Comparison of ENCODE assay signal across 1 cellular context in genomic region chr9:38437193-38437823, GRCh38.
TF ChIP-seq lines count a peak whose summit lies in the region.

No MANE protein-coding gene starts in this region.

TF ChIP-seq in HepG2, 621 proteins besides CTCF, POLR2A, EP300 and RAD21 (continued from another document and continues in another):
- TF ChIP-seq HOMEZ (CRISPR knock-in tag; IDR thresholded peaks at IDR 0.05; ENCODE audit: low read depth) (peak; percentile 53; the same call in 1 of the 2 replicates), ATF2 (CRISPR knock-in tag; IDR thresholded peaks at IDR 0.05) (no peak), ZKSCAN8 (CRISPR knock-in tag; IDR thresholded peaks at IDR 0.05; ENCODE audit: borderline replicate concordance) (no peak), SMYD3 (CRISPR knock-in tag; IDR thresholded peaks at IDR 0.05) (no peak), NFE2 (CRISPR knock-in tag; IDR thresholded peaks at IDR 0.05) (no peak), FOSL1 (CRISPR knock-in tag; IDR thresholded peaks at IDR 0.05; ENCODE audit: borderline replicate concordance) (no peak), CBX2 (IDR thresholded peaks at IDR 0.05; ENCODE audit: low read depth, low read length) (no peak), CBX2 (CRISPR knock-in tag; IDR thresholded peaks at IDR 0.05; ENCODE audit: low read depth) (no peak), NBN (conservative IDR thresholded peaks at IDR 0.05) (no peak), ISX (CRISPR knock-in tag; conservative IDR thresholded peaks at IDR 0.05) (no peak), PCBP1 (IDR thresholded peaks at IDR 0.05; ENCODE audit: borderline replicate concordance, low read depth, low read length) (no peak), SAFB2 (CRISPR knock-in tag; IDR thresholded peaks at IDR 0.05; ENCODE audit: borderline replicate concordance, low read depth) (no peak), CBX1 (IDR thresholded peaks at IDR 0.05; ENCODE audit: low read depth) (no peak), ZFAT (CRISPR knock-in tag; conservative IDR thresholded peaks at IDR 0.05) (no peak), ZNF788 (CRISPR knock-in tag; IDR thresholded peaks at IDR 0.05; ENCODE audit: borderline replicate concordance) (peak; percentile 25; the same call in 1 of the 2 replicates), RERE (CRISPR knock-in tag; IDR thresholded peaks at IDR 0.05; ENCODE audit: low read depth) (peak; percentile 58; the same call in 1 of the 2 replicates), PTBP1 (IDR thresholded peaks at IDR 0.05; ENCODE audit: low read depth, low read length, poor library complexity, severe bottlenecking) (no peak), NFIC (IDR thresholded peaks at IDR 0.05; ENCODE audit: low read length) (no peak), GLI4 (CRISPR knock-in tag; IDR thresholded peaks at IDR 0.05; ENCODE audit: borderline replicate concordance) (no peak), TMF1 (CRISPR knock-in tag; IDR thresholded peaks at IDR 0.05; ENCODE audit: low read depth) (no peak), ZNF510 (CRISPR knock-in tag; IDR thresholded peaks at IDR 0.05; ENCODE audit: low read depth) (no peak), ZNF234 (CRISPR knock-in tag; conservative IDR thresholded peaks at IDR 0.05) (no peak), ZNF264 (CRISPR knock-in tag; IDR thresholded peaks at IDR 0.05) (no peak), ZNF607 (CRISPR knock-in tag; IDR thresholded peaks at IDR 0.05; ENCODE audit: borderline replicate concordance) (0 out of 2 replicates have a peak, but pooled peaks have one; percentile 66), HNRNPUL1 (IDR thresholded peaks at IDR 0.05; ENCODE audit: low read depth, low read length) (no peak), GRHL1 (CRISPR knock-in tag; conservative IDR thresholded peaks at IDR 0.05) (no peak), SP2 (CRISPR knock-in tag; IDR thresholded peaks at IDR 0.05) (peak; percentile 20; the same call in 1 of the 2 replicates), ZMAT5 (CRISPR knock-in tag; IDR thresholded peaks at IDR 0.05; ENCODE audit: borderline replicate concordance, low read depth) (no peak), SPEN (CRISPR knock-in tag; IDR thresholded peaks at IDR 0.05; ENCODE audit: low read depth) (0 out of 2 replicates have a peak, but pooled peaks have one; percentile 16), MXD1 (CRISPR knock-in tag; IDR thresholded peaks at IDR 0.05) (no peak), ZNF251 (CRISPR knock-in tag; IDR thresholded peaks at IDR 0.05) (no peak), ZNF747 (CRISPR knock-in tag; IDR thresholded peaks at IDR 0.05; ENCODE audit: borderline replicate concordance) (no peak; the same call in 1 of the 2 replicates), TRIM22 (IDR thresholded peaks at IDR 0.05) (no peak), ZNF354B (CRISPR knock-in tag; IDR thresholded peaks at IDR 0.05) (no peak), SAP130 (CRISPR knock-in tag; IDR thresholded peaks at IDR 0.05; ENCODE audit: low read depth) (peak; percentile 92), ZNF275 (CRISPR knock-in tag; IDR thresholded peaks at IDR 0.05; ENCODE audit: borderline replicate concordance) (no peak), ZNF773 (CRISPR knock-in tag; IDR thresholded peaks at IDR 0.05; ENCODE audit: borderline replicate concordance) (no peak), NPAS2 (CRISPR knock-in tag; IDR thresholded peaks at IDR 0.05; ENCODE audit: borderline replicate concordance) (no peak), ZNF772 (CRISPR knock-in tag; IDR thresholded peaks at IDR 0.05) (no peak; the same call in 1 of the 2 replicates), YEATS4 (CRISPR knock-in tag; IDR thresholded peaks at IDR 0.05; ENCODE audit: borderline replicate concordance) (no peak), GABPB1 (CRISPR knock-in tag; IDR thresholded peaks at IDR 0.05) (0 out of 2 replicates have a peak, but pooled peaks have one; percentile 19), THRA (CRISPR knock-in tag; IDR thresholded peaks at IDR 0.05; ENCODE audit: borderline replicate concordance) (no peak)
